1 cellular context compared by ENCODE assay signal in genomic region chr3:71962561-71963240, GRCh38.
TF ChIP-seq lines count a peak whose summit lies in the region.

No MANE protein-coding gene starts in this region.

TF ChIP-seq in HEK293, 187 proteins besides CTCF, POLR2A, EP300 and RAD21 (continued from another document):
- TF ChIP-seq, protein P1, sequence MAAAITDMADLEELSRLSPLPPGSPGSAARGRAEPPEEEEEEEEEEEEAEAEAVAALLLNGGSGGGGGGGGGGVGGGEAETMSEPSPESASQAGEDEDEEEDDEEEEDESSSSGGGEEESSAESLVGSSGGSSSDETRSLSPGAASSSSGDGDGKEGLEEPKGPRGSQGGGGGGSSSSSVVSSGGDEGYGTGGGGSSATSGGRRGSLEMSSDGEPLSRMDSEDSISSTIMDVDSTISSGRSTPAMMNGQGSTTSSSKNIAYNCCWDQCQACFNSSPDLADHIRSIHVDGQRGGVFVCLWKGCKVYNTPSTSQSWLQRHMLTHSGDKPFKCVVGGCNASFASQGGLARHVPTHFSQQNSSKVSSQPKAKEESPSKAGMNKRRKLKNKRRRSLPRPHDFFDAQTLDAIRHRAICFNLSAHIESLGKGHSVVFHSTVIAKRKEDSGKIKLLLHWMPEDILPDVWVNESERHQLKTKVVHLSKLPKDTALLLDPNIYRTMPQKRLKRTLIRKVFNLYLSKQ (tag by site-specific recombination; IDR thresholded peaks at IDR 0.05; ENCODE audit: borderline replicate concordance): no peak
- TF ChIP-seq, protein P2, sequence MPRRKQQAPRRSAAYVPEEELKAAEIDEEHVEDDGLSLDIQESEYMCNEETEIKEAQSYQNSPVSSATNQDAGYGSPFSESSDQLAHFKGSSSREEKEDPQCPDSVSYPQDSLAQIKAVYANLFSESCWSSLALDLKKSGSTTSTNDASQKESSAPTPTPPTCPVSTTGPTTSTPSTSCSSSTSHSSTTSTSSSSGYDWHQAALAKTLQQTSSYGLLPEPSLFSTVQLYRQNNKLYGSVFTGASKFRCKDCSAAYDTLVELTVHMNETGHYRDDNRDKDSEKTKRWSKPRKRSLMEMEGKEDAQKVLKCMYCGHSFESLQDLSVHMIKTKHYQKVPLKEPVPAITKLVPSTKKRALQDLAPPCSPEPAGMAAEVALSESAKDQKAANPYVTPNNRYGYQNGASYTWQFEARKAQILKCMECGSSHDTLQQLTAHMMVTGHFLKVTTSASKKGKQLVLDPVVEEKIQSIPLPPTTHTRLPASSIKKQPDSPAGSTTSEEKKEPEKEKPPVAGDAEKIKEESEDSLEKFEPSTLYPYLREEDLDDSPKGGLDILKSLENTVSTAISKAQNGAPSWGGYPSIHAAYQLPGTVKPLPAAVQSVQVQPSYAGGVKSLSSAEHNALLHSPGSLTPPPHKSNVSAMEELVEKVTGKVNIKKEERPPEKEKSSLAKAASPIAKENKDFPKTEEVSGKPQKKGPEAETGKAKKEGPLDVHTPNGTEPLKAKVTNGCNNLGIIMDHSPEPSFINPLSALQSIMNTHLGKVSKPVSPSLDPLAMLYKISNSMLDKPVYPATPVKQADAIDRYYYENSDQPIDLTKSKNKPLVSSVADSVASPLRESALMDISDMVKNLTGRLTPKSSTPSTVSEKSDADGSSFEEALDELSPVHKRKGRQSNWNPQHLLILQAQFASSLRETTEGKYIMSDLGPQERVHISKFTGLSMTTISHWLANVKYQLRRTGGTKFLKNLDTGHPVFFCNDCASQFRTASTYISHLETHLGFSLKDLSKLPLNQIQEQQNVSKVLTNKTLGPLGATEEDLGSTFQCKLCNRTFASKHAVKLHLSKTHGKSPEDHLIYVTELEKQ (tag by site-specific recombination; IDR thresholded peaks at IDR 0.05; ENCODE audit: borderline replicate concordance): no peak
- TF ChIP-seq ZNF174 (tag by site-specific recombination; IDR thresholded peaks at IDR 0.05) (no peak), ZNF223 (tag by site-specific recombination; IDR thresholded peaks at IDR 0.05) (no peak), ZNF335 (tag by site-specific recombination; conservative IDR thresholded peaks at IDR 0.05) (0 out of 2 replicates have a peak, but pooled peaks have one; percentile 23), ZNF184 (tag by site-specific recombination; IDR thresholded peaks at IDR 0.05) (no peak), EGR2 (tag by site-specific recombination; IDR thresholded peaks at IDR 0.05; ENCODE audit: low read depth) (no peak), ZNF175 (tag by site-specific recombination; IDR thresholded peaks at IDR 0.05) (no peak), ZNF341 (tag by site-specific recombination; IDR thresholded peaks at IDR 0.05; ENCODE audit: low read depth) (no peak), KLF10 (tag by site-specific recombination; IDR thresholded peaks at IDR 0.05) (no peak), GLI4 (tag by site-specific recombination; IDR thresholded peaks at IDR 0.05) (no peak)
- TF ChIP-seq, protein P3, sequence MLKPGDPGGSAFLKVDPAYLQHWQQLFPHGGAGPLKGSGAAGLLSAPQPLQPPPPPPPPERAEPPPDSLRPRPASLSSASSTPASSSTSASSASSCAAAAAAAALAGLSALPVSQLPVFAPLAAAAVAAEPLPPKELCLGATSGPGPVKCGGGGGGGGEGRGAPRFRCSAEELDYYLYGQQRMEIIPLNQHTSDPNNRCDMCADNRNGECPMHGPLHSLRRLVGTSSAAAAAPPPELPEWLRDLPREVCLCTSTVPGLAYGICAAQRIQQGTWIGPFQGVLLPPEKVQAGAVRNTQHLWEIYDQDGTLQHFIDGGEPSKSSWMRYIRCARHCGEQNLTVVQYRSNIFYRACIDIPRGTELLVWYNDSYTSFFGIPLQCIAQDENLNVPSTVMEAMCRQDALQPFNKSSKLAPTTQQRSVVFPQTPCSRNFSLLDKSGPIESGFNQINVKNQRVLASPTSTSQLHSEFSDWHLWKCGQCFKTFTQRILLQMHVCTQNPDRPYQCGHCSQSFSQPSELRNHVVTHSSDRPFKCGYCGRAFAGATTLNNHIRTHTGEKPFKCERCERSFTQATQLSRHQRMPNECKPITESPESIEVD (tag by site-specific recombination; IDR thresholded peaks at IDR 0.05): no peak
- TF ChIP-seq, protein P4, sequence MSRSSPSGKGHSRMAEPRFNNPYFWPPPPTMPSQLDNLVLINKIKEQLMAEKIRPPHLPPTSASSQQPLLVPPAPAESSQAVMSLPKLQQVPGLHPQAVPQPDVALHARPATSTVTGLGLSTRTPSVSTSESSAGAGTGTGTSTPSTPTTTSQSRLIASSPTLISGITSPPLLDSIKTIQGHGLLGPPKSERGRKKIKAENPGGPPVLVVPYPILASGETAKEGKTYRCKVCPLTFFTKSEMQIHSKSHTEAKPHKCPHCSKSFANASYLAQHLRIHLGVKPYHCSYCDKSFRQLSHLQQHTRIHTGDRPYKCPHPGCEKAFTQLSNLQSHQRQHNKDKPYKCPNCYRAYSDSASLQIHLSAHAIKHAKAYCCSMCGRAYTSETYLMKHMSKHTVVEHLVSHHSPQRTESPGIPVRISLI (tag by site-specific recombination; IDR thresholded peaks at IDR 0.05): peak; percentile 46; the same call in 1 of the 2 replicates
